ENCODE assay signal across 19 cellular contexts in genomic region chr6:122800906-122801305, GRCh38. TPM values are rescaled to one million over a fixed set of nuclear protein-coding genes. Genes with fewer than 3 reads are reported as not detected.
A peak's percentile ranks its signal among the peaks of the same experiment; 100 is the strongest.
DNase-seq lines count a peak whose midpoint lies in the region; ATAC-seq and TF ChIP-seq lines count a peak whose summit lies in the region.
"Had no signal": no experiment of that assay in that cellular context is flagged by ENCODE, and none has a peak within 500 bp of the region (broad histone marks: within the 10 kb centered on the region; RNA-seq: fewer than 3 reads in every experiment).

No MANE protein-coding gene starts in this region.

- H3K79me1 ChIP-seq in IMR-90 (ENCODE audit: low read depth in 1 of 2, low read length in 2 of 2) (peaks cover 0 to 7% of the 10 kb centered on the region in 2 experiments; a peak in 3 of 4 replicates), mesenchymal stem cell (replicated peaks; ENCODE audit: low read length, poor library complexity, severe bottlenecking) (peaks cover 1% of the 10 kb centered on the region)

- TF ChIP-seq CTCF in IMR-90 (conservative IDR thresholded peaks at IDR 0.05; ENCODE audit: low read depth, low read length) (no peak), suprapubic skin (IDR thresholded peaks at IDR 0.05) (no peak)

- H2AFZ ChIP-seq in IMR-90 (replicated peaks; ENCODE audit: low read length, poor library complexity) (no peak overlapping the region), mesenchymal stem cell (ENCODE audit: low read depth, low read length) (no peak overlapping the region)

- H3K4ac ChIP-seq in IMR-90 (ENCODE audit: low read depth, low read length) = peak overlapping the region; percentile 73; the same call in 1 of the 2 replicates
- H3K4ac ChIP-seq in mesenchymal stem cell (ENCODE audit: low read depth in 1 of 2, low read length in 2 of 2) = peak overlapping the region in 1 of 2 experiments; percentile 21

- H3K27me3 ChIP-seq in IMR-90 (ENCODE audit: control insufficient read depth, insufficient read depth, low read length) = no peaks in the 10 kb centered on the region
- H3K27me3 ChIP-seq in mesenchymal stem cell (ENCODE audit: control insufficient read depth in 1 of 2, insufficient read depth in 1 of 2, low read length in 2 of 2) = no peaks in the 10 kb centered on the region
- H3K27me3 ChIP-seq in suprapubic skin = no peaks in the 10 kb centered on the region

- TF ChIP-seq POLR2A in IMR-90 (IDR thresholded peaks at IDR 0.05; ENCODE audit: low read depth, low read length) (no peak), suprapubic skin (IDR thresholded peaks at IDR 0.05) (no peak)

- H3K23ac ChIP-seq in IMR-90 (ENCODE audit: low read depth, low read length) (0 out of 2 replicates have a peak overlapping the region, but pooled peaks have one; percentile 13), mesenchymal stem cell (ENCODE audit: low read length in 2 of 2) (no peak overlapping the region)

- DNase-seq in IMR-90 (peak; percentile 48), epithelial cell of prostate (ENCODE audit: low read depth, low spot score) (no peak), mesenchymal stem cell (no peak), suprapubic skin (ENCODE audit: low spot score in 2 of 2) (no peak), NCI-H146 treated with DMSO at 0.1 percent for 48 hours (lab: John Stamatoyannopoulos, UW; ENCODE audit: unreplicated experiment) (no peak), NCI-H2196 treated with DMSO at 0.1 percent for 48 hours (lab: John Stamatoyannopoulos, UW; ENCODE audit: unreplicated experiment) (no peak)
- no peak for DNase-seq in activated CD8-positive, alpha-beta memory T cell treated with anti-CD3 and anti-CD28 coated beads for 24 hours
- DNase-seq: C1 segment of cervical spinal cord; CD8-positive, alpha-beta memory T cell; DMS79; HFFc6; NCI-H1105 treated with DMSO at 0.1 percent for 48 hours; NCI-H1694 treated with DMSO at 0.1 percent for 48 hours; NCI-H2107; NCI-H226; OCI-M1; SIG-M5 had no signal

- H3K36me3 ChIP-seq in IMR-90 (ENCODE audit: control insufficient read depth, insufficient read depth, low read length) (peaks cover 40% of the 10 kb centered on the region), mesenchymal stem cell (ENCODE audit: control insufficient read depth in 1 of 2, insufficient read depth in 2 of 2, low read depth in 1 of 2, low read length in 2 of 2) (peaks cover 2 to 3% of the 10 kb centered on the region in 2 experiments), suprapubic skin (peaks cover 26% of the 10 kb centered on the region)

- no peak overlapping the region for H3K9ac ChIP-seq in IMR-90 (ENCODE audit: low read depth, low read length)
- H3K9ac ChIP-seq in mesenchymal stem cell (ENCODE audit: low read length) = no peak overlapping the region

- no peak overlapping the region for H4K8ac ChIP-seq in IMR-90 (ENCODE audit: low read depth in 2 of 2, low read length in 2 of 2)
- no peak overlapping the region for H4K8ac ChIP-seq in mesenchymal stem cell (ENCODE audit: low read length)

- H2BK12ac ChIP-seq in mesenchymal stem cell (ENCODE audit: low read length in 2 of 2) = no peak overlapping the region

- POLR2A ChIA-PET in IMR-90 (lab: Charles Lee; ENCODE audit: unreplicated experiment) = interaction anchor here (0.5 kb wide), 1 partner anchor 14 kb away, joined by 3 read pairs; no protein-coding TSS in a partner anchor

- in situ Hi-C loops in IMR-90 (cut with MboI; ENCODE audit: low sequenced_read_pairs) = no loop called here

- H3K18ac ChIP-seq in IMR-90 (ENCODE audit: low read depth, low read length) (peak overlapping the region; percentile 95), mesenchymal stem cell (ENCODE audit: low read depth in 1 of 2, low read length in 2 of 2) (peak overlapping the region; percentile 43 to 50)

- CTCF ChIA-PET in IMR-90 (lab: Yijun Ruan, JAX) = interaction anchor here (0.8 to 1.5 kb wide), 3 partner anchors 11 to 12 kb away, joined by 3 to 4 read pairs (median 3); partner anchors contain the start of gene SMPDL3A

- H2BK5ac ChIP-seq in IMR-90 (ENCODE audit: low read depth, low read length, poor library complexity, severe bottlenecking) = no peak overlapping the region
- no peak overlapping the region for H2BK5ac ChIP-seq in mesenchymal stem cell (ENCODE audit: low read depth, low read length, poor library complexity, severe bottlenecking)

- H3K4me1 ChIP-seq in IMR-90 (ENCODE audit: control insufficient read depth, insufficient read depth, low read length) (peaks cover 30% of the 10 kb centered on the region), mesenchymal stem cell (ENCODE audit: control insufficient read depth, insufficient read depth, low read depth, low read length) (peaks cover 8% of the 10 kb centered on the region), suprapubic skin (peaks cover 43% of the 10 kb centered on the region)

- no peak overlapping the region for H3K4me3 ChIP-seq in IMR-90 (ENCODE audit: insufficient read depth, low read depth, low read length)
- no peak overlapping the region for H3K4me3 ChIP-seq in mesenchymal stem cell (ENCODE audit: insufficient read depth in 1 of 2, low read depth in 1 of 2, low read length in 2 of 2)
- H3K4me3 ChIP-seq in suprapubic skin = no peak overlapping the region
- H3K4me3 ChIP-seq: K562 had no signal

- ATAC-seq in IMR-90 (ENCODE audit: low read depth) = peak; percentile 3; the same call in 1 of the 2 replicates
- ATAC-seq: K562 had no signal

- H4K20me1 ChIP-seq in IMR-90 (ENCODE audit: insufficient read depth, low read length) = no peaks in the 10 kb centered on the region

- H2BK120ac ChIP-seq in IMR-90 (ENCODE audit: low read depth, low read length) (0 out of 2 replicates have a peak overlapping the region, but pooled peaks have one; percentile 9), mesenchymal stem cell (ENCODE audit: low read depth, low read length) (no peak overlapping the region)

- H3K9me3 ChIP-seq in IMR-90 (ENCODE audit: control insufficient read depth, insufficient read depth, low read length) (no peaks in the 10 kb centered on the region), mesenchymal stem cell (ENCODE audit: control insufficient read depth, low read length) (no peaks in the 10 kb centered on the region), suprapubic skin (no peaks in the 10 kb centered on the region)

- no peak overlapping the region for H2AK9ac ChIP-seq in IMR-90 (replicated peaks; ENCODE audit: low read depth, low read length, poor library complexity)

- no peak overlapping the region; the same call in 2 of the 3 replicates for H2BK15ac ChIP-seq in IMR-90 (ENCODE audit: low read depth, low read length)
- no peak overlapping the region for H2BK15ac ChIP-seq in mesenchymal stem cell (ENCODE audit: low read depth, poor library complexity, severe bottlenecking)

- H4K5ac ChIP-seq in IMR-90 (ENCODE audit: low read depth, low read length) = peak overlapping the region; percentile 91

- TF ChIP-seq RAD21 in IMR-90 (IDR thresholded peaks at IDR 0.05; ENCODE audit: low read length) = no peak

- H3K9me1 ChIP-seq in IMR-90 (ENCODE audit: insufficient read depth, low read length) = peaks cover 13% of the 10 kb centered on the region

- H2AK5ac ChIP-seq in IMR-90 (ENCODE audit: low read depth, low read length) = peak overlapping the region; percentile 12; the same call in 1 of the 2 replicates
- H2AK5ac ChIP-seq in mesenchymal stem cell (ENCODE audit: low read length, severe bottlenecking) = no peak overlapping the region

- H4K91ac ChIP-seq in IMR-90 (ENCODE audit: insufficient read depth, low read depth, low read length) (no peak overlapping the region), mesenchymal stem cell (ENCODE audit: low read length) (no peak overlapping the region)

- H3K56ac ChIP-seq in IMR-90 (ENCODE audit: extremely low read depth, insufficient read depth, low read length) = no peak overlapping the region

- intact Hi-C loops in IMR-90 (cut with micrococcal nuclease) = no loop called here

- H2BK20ac ChIP-seq in IMR-90 (ENCODE audit: low read depth, low read length) = peak overlapping the region; percentile 37; the same call in 1 of the 2 replicates

- H3K27ac ChIP-seq in IMR-90 (ENCODE audit: insufficient read depth, low read length) = peak overlapping the region; percentile 94; the same call in 1 of the 2 replicates
- H3K27ac ChIP-seq in epithelial cell of prostate = peak overlapping the region; percentile 66
- H3K27ac ChIP-seq in mesenchymal stem cell (ENCODE audit: low read length, poor library complexity, severe bottlenecking) = no peak overlapping the region
- peak overlapping the region; percentile 82 for H3K27ac ChIP-seq in suprapubic skin

- WGBS in IMR-90 (ENCODE audit: extremely low coverage in 2 of 2, insufficient read length in 1 of 2), 2 experiments = no CpG with 5 or more reads among the region's 3 CpGs
- 66% methylated on average over 3 of the region's 3 CpGs for WGBS in mesenchymal stem cell
- 68% methylated on average over 3 of the region's 3 CpGs for whole genome bisulfite sequencing in suprapubic skin

- no peak overlapping the region for H3K14ac ChIP-seq in IMR-90 (replicated peaks; ENCODE audit: low read depth, low read length)
- no peak overlapping the region for H3K14ac ChIP-seq in mesenchymal stem cell (ENCODE audit: low read length in 2 of 2)

- dilution Hi-C loops in IMR-90 (cut with HindIII; ENCODE audit: low sequenced_read_pairs, unreplicated experiment) = no loop called here

- H3K4me2 ChIP-seq in IMR-90 (ENCODE audit: low read depth, low read length) (peak overlapping the region; percentile 24; the same call in 1 of the 2 replicates), mesenchymal stem cell (ENCODE audit: low read length, poor library complexity, severe bottlenecking) (no peak overlapping the region)

- no peak for TF ChIP-seq EP300 in suprapubic skin (IDR thresholded peaks at IDR 0.05)

- no TSS peak for BruUV-seq in IMR-90 (replicated peaks; lab: Mats Ljungman, UMichigan)

TF ChIP-seq in IMR-90, 13 proteins besides CTCF, POLR2A, EP300 and RAD21 (continues in another document):
- no peak for TF ChIP-seq BHLHE40 (IDR thresholded peaks at IDR 0.05; ENCODE audit: low read depth, low read length)

RNA-seq across cellular contexts. Expression of gene SMPDL3A, which starts 11.8 kb away (rescaled TPM):
- 9.7 and 9.9 TPM in 2 replicates for total RNA-seq in IMR-90 (2012; rRNA removed)
- polyA plus RNA-seq in IMR-90 (2012; rRNA removed) = 14.2 TPM in 2 replicates
- polyA plus RNA-seq in IMR-90 (2012; cell fraction: cytosol; rRNA removed) = 3.5 and 7.3 TPM in 2 replicates
- polyA plus RNA-seq in IMR-90 (2012; cell fraction: nucleus; rRNA removed; ENCODE audit: low replicate concordance) = 3.2 and 12.1 TPM in 2 replicates
- 45.7 TPM for polyA plus RNA-seq in mesenchymal stem cell (2013, experiment 1 of 2)
- 47.1 TPM for polyA plus RNA-seq in mesenchymal stem cell (2013, experiment 2 of 2)
- total RNA-seq in suprapubic skin = 100 to 1,000 TPM in 1 of 4 donors, 10 to 100 TPM in 3; 82.5 to 111 (median 91.8) TPM
- polyA plus RNA-seq: CD8-positive, alpha-beta memory T cell had no signal

RNA-seq across cellular contexts. Expression of gene FABP7, which starts 21.4 kb away (rescaled TPM):
- total RNA-seq in IMR-90 (2012; rRNA removed) = not detected in 2 replicates
- polyA plus RNA-seq in IMR-90 (2012; rRNA removed) = not detected in 2 replicates
- not detected in 2 replicates for polyA plus RNA-seq in IMR-90 (2012; cell fraction: cytosol; rRNA removed)
- not detected in 2 replicates for polyA plus RNA-seq in IMR-90 (2012; cell fraction: nucleus; rRNA removed; ENCODE audit: low replicate concordance)
- polyA plus RNA-seq in mesenchymal stem cell (2013, experiment 1 of 2) = 0.10 TPM
- 0.12 TPM for polyA plus RNA-seq in mesenchymal stem cell (2013, experiment 2 of 2)
- 10 to 100 TPM; 11.8 to 35.6 (median 22.9) TPM for total RNA-seq in suprapubic skin
- total RNA-seq: CD8-positive, alpha-beta memory T cell; H4; HFFc6; K562 had no signal
- polyA plus RNA-seq: CD8-positive, alpha-beta memory T cell had no signal

Comparison
In these comparisons a context has a peak if more than half of its experiments do, and no peak if none do; other contexts are left out.
1. RNA of gene FABP7, which starts 21.4 kb away (total RNA-seq): 11.8 to 35.6 TPM in suprapubic skin; not detected in IMR-90; every median in the first group is over 10 times any median in the second.